In genomic region chr16:67428146-67428731, GRCh38 we compare ENCODE assay signal across 9 cellular contexts. TPM values are rescaled to one million over a fixed set of nuclear protein-coding genes. Genes with fewer than 3 reads are reported as not detected.
A peak's percentile ranks its signal among the peaks of the same experiment; 100 is the strongest.
DNase-seq lines count a peak whose midpoint lies in the region; ATAC-seq and TF ChIP-seq lines count a peak whose summit lies in the region.
"Had no signal": no experiment of that assay in that cellular context is flagged by ENCODE, and none has a peak within 500 bp of the region (broad histone marks: within the 10 kb centered on the region; RNA-seq: fewer than 3 reads in every experiment).

No MANE protein-coding gene starts in this region.

- H3K4me3 Mint-ChIP-seq in activated naive CD4-positive, alpha-beta T cell treated with anti-CD3 and anti-CD28 coated beads, Interleukin-2, amount 10 ng/mL, durations not matched to agents 7 days and 5 days = no peak overlapping the region

- H3K9me3 ChIP-seq in SJCRH30 (replicated peaks) = no peaks in the 10 kb centered on the region
- no peaks in the 10 kb centered on the region for H3K9me3 ChIP-seq in prostate gland

- WGBS in prostate gland = 24% methylated on average over 7 of the region's 11 CpGs

- TF ChIP-seq POLR2A in prostate gland (IDR thresholded peaks at IDR 0.05) = peak; percentile 17

- H3K27ac ChIP-seq in SJCRH30 (no peak overlapping the region), prostate gland (peak overlapping the region; percentile 45 to 49)

- H3K27me3 ChIP-seq in SJCRH30 (no peaks in the 10 kb centered on the region), prostate gland (replicated peaks; ENCODE audit: insufficient read depth) (no peaks in the 10 kb centered on the region)

- DNase-seq in EH (ENCODE audit: low read depth) (peak; percentile 67), LNCaP clone FGC (ENCODE audit: low read depth) (no peak), SJCRH30 (peak; percentile 89 to 93), Right ventricle myocardium superior (peak; percentile 84), prostate gland (ENCODE audit: low spot score) (peak; percentile 76)
- DNase-seq in activated naive CD4-positive, alpha-beta T cell treated with anti-CD3 and anti-CD28 coated beads, Interleukin-2, amount 10 ng/mL, durations not matched to agents 7 days and 5 days = peak; percentile 75

- CTCF ChIA-PET in activated naive CD4-positive, alpha-beta T cell treated with anti-CD3 and anti-CD28 coated beads, Interleukin-2, amount 10 ng/mL, durations not matched to agents 7 days and 5 days (lab: Charles Lee) = interaction anchor here (0.6 to 5.4 kb wide), 29 partner anchors 11 to 533 kb away, joined by 3 to 101 read pairs (median 5); partner anchors contain the start of genes ATP6V0D1 and ZDHHC1

- peaks cover 10% of the 10 kb centered on the region for H3K4me1 Mint-ChIP-seq in activated naive CD4-positive, alpha-beta T cell treated with anti-CD3 and anti-CD28 coated beads, Interleukin-2, amount 10 ng/mL, durations not matched to agents 7 days and 5 days

- H3K27me3 Mint-ChIP-seq in activated naive CD4-positive, alpha-beta T cell treated with anti-CD3 and anti-CD28 coated beads, Interleukin-2, amount 10 ng/mL, durations not matched to agents 7 days and 5 days = peaks cover 94% of the 10 kb centered on the region

- no peaks in the 10 kb centered on the region for H3K9me3 Mint-ChIP-seq in activated naive CD4-positive, alpha-beta T cell treated with anti-CD3 and anti-CD28 coated beads, Interleukin-2, amount 10 ng/mL, durations not matched to agents 7 days and 5 days

- no peaks in the 10 kb centered on the region for H3K36me3 Mint-ChIP-seq in activated naive CD4-positive, alpha-beta T cell treated with anti-CD3 and anti-CD28 coated beads, Interleukin-2, amount 10 ng/mL, durations not matched to agents 7 days and 5 days

- H3K4me1 ChIP-seq in SJCRH30 (peaks cover 11% of the 10 kb centered on the region), prostate gland (replicated peaks) (peaks cover 13% of the 10 kb centered on the region)

- intact Hi-C loops in Right ventricle myocardium superior (cut with DNase I) = loop anchor here (2.0 kb wide), 1 partner anchor 87 kb away; no protein-coding TSS in a partner anchor
- intact Hi-C loops in prostate gland (cut with DNase I) = loop anchor here (2.0 kb wide), 1 partner anchor 37 kb away; no protein-coding TSS in a partner anchor

- TF ChIP-seq CTCF in LNCaP clone FGC (IDR thresholded peaks at IDR 0.05; ENCODE audit: control insufficient read depth, extremely low read depth, insufficient read depth) = peak; percentile 79
- peak; percentile 69 to 97 (median 94) for TF ChIP-seq CTCF in prostate gland (IDR thresholded peaks at IDR 0.05)

- ATAC-seq in Right ventricle myocardium superior (ENCODE audit: poor library complexity) = peak; percentile 84
- no peak for ATAC-seq in GM21529 (IDR thresholded peaks at IDR 0.05; ENCODE audit: unreplicated experiment)
- ATAC-seq in HG03108 (IDR thresholded peaks at IDR 0.05; ENCODE audit: unreplicated experiment) = no peak

- no peak overlapping the region for H3K4me3 ChIP-seq in LNCaP clone FGC (ENCODE audit: low read depth, low read length)
- no peak overlapping the region for H3K4me3 ChIP-seq in SJCRH30
- no peak overlapping the region for H3K4me3 ChIP-seq in prostate gland

- no peak overlapping the region for H3K27ac Mint-ChIP-seq in activated naive CD4-positive, alpha-beta T cell treated with anti-CD3 and anti-CD28 coated beads, Interleukin-2, amount 10 ng/mL, durations not matched to agents 7 days and 5 days

- no peaks in the 10 kb centered on the region for H3K36me3 ChIP-seq in SJCRH30
- H3K36me3 ChIP-seq in prostate gland = no peaks in the 10 kb centered on the region

RNA-seq across cellular contexts. Expression of gene HSD11B2, which starts 2.7 kb away (rescaled TPM):
- 0.61 and 1.1 TPM in 2 replicates for total RNA-seq in SJCRH30 (2014; rRNA removed; shearing (Covaris generic))
- 0.89 TPM for total RNA-seq in Right ventricle myocardium superior
- total RNA-seq in prostate gland = 10 to 100 TPM; 11.4 to 35.6 TPM

RNA-seq across cellular contexts. Expression of gene ZDHHC1, which starts 12.0 kb away (rescaled TPM):
- total RNA-seq in SJCRH30 (2014; rRNA removed; shearing (Covaris generic)) = 0.10 TPM in 1 of 2 replicates, not detected in the other
- total RNA-seq in Right ventricle myocardium superior = 3.4 TPM
- 10 to 100 TPM; 20.3 to 69.8 TPM for total RNA-seq in prostate gland

RNA-seq across cellular contexts. Expression of gene TPPP3, which starts 34.9 kb away (rescaled TPM):
- total RNA-seq in SJCRH30 (2014; rRNA removed; shearing (Covaris generic)) = 34.6 and 38.3 TPM in 2 replicates
- total RNA-seq in Right ventricle myocardium superior = 8.9 TPM
- total RNA-seq in prostate gland = 1 to 10 TPM; 3.4 to 10.0 TPM

RNA-seq across cellular contexts. Expression of gene ATP6V0D1, which starts 52.7 kb away (rescaled TPM):
- 48.6 and 49.4 TPM in 2 replicates for total RNA-seq in SJCRH30 (2014; rRNA removed; shearing (Covaris generic))
- total RNA-seq in Right ventricle myocardium superior = 59.9 TPM
- 100 to 1,000 TPM in 1 of 2 donors, 10 to 100 TPM in 1; 98.3 to 138 TPM for total RNA-seq in prostate gland

RNA-seq across cellular contexts. Expression of gene AGRP, which starts 55.1 kb away (rescaled TPM):
- total RNA-seq in SJCRH30 (2014; rRNA removed; shearing (Covaris generic)) = not detected in 2 replicates
- total RNA-seq in Right ventricle myocardium superior (not detected), prostate gland (1 to 10 TPM in 1 of 2 donors, not detected in 1; 1.5 TPM)
- total RNA-seq: subcutaneous adipose tissue had no signal
